Comparison of ENCODE assay signal across 1 cellular context in the genomic region with DNA sequence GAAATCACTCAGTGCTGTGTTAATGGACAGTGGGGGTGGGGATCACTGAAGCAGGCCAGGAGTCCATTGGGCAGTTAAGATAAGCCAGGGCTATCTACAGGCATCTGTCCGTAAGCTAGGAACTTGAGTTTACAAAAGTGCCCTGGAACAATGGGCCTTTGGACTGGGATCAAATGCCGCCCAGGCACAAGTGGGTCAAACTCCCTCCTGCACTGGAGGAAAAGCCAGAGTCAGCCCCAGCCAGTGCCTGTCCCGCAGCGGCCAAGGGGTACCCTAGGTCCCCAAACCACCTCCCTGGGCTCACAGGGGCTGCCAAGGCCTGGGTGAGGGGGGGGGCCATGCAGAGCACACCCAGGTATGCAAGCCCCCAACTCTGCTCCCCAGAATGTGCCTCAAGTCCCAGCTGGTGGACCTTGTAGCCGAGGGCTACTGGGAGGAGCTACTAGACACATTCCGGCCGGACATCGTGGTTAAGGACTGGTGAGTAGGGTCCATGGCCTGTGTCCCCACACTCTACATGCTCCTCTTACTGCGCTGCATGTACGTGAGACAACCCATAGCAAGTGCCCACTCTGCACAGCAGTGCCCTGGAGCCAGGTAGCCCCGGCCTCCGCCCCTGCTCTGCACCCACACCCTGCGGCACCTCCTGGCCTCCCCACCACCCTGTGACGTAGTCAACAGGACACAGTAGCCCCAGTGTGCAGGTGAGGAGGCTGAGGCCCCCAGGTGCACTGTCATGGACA.
TF ChIP-seq lines count a peak whose summit lies in the region.

No MANE protein-coding gene starts in this region.

TF ChIP-seq in HepG2, 621 proteins besides CTCF, POLR2A, EP300 and RAD21 (continued from another document and continues in another):
- TF ChIP-seq MLXIP (CRISPR knock-in tag; IDR thresholded peaks at IDR 0.05; ENCODE audit: borderline replicate concordance) (no peak), RXRB (CRISPR knock-in tag; IDR thresholded peaks at IDR 0.05; ENCODE audit: borderline replicate concordance) (peak; percentile 59; the same call in 1 of the 2 replicates), MTF1 (CRISPR knock-in tag; IDR thresholded peaks at IDR 0.05) (no peak), SMAD3 (CRISPR knock-in tag; IDR thresholded peaks at IDR 0.05) (no peak), PITX1 (CRISPR knock-in tag; IDR thresholded peaks at IDR 0.05) (peak; percentile 90), ZSCAN30 (CRISPR knock-in tag; IDR thresholded peaks at IDR 0.05) (no peak), KLF6 (CRISPR knock-in tag; IDR thresholded peaks at IDR 0.05) (no peak), ZNF646 (CRISPR knock-in tag; IDR thresholded peaks at IDR 0.05) (no peak), PHF20 (CRISPR knock-in tag; IDR thresholded peaks at IDR 0.05) (no peak), ZNF563 (CRISPR knock-in tag; IDR thresholded peaks at IDR 0.05) (peak; percentile 22; the same call in 1 of the 2 replicates), HHEX (CRISPR knock-in tag; IDR thresholded peaks at IDR 0.05) (no peak; the same call in 1 of the 2 replicates), SMYD3 (CRISPR knock-in tag; IDR thresholded peaks at IDR 0.05) (0 out of 2 replicates have a peak, but pooled peaks have one; percentile 50), TBX3 (IDR thresholded peaks at IDR 0.05; ENCODE audit: borderline replicate concordance) (no peak), ZBTB8A (CRISPR knock-in tag; IDR thresholded peaks at IDR 0.05; ENCODE audit: borderline replicate concordance, low read depth) (no peak), KDM5B (CRISPR knock-in tag; IDR thresholded peaks at IDR 0.05; ENCODE audit: borderline replicate concordance) (peak; percentile 78), ZNF773 (CRISPR knock-in tag; IDR thresholded peaks at IDR 0.05; ENCODE audit: borderline replicate concordance) (no peak), SOX13 (IDR thresholded peaks at IDR 0.05) (peak; percentile 65; the same call in 1 of the 2 replicates), SOX13 (CRISPR knock-in tag; conservative IDR thresholded peaks at IDR 0.05 in 1 of 2, IDR thresholded peaks at IDR 0.05 in 1 of 2) (peak in 1 of 2 experiments; percentile 88; a peak in 2 of 4 replicates), KAT7 (CRISPR knock-in tag; IDR thresholded peaks at IDR 0.05; ENCODE audit: borderline replicate concordance) (no peak), HOXA5 (CRISPR knock-in tag; IDR thresholded peaks at IDR 0.05) (0 out of 2 replicates have a peak, but pooled peaks have one; percentile 26), MED13 (CRISPR knock-in tag; IDR thresholded peaks at IDR 0.05) (no peak; the same call in 1 of the 2 replicates), FOXC1 (CRISPR knock-in tag; IDR thresholded peaks at IDR 0.05; ENCODE audit: borderline replicate concordance) (0 out of 2 replicates have a peak, but pooled peaks have one; percentile 4), ZNF687 (CRISPR knock-in tag; IDR thresholded peaks at IDR 0.05) (peak; percentile 90), MAZ (IDR thresholded peaks at IDR 0.05; ENCODE audit: borderline replicate concordance, low read depth, low read length) (no peak), MAZ (CRISPR knock-in tag; IDR thresholded peaks at IDR 0.05; ENCODE audit: low read depth) (no peak; the same call in 1 of the 2 replicates), HNF4G (IDR thresholded peaks at IDR 0.05; ENCODE audit: borderline replicate concordance, low read depth, low read length) (peak; percentile 94), HNF4G (CRISPR knock-in tag; IDR thresholded peaks at IDR 0.05; ENCODE audit: borderline replicate concordance, low read depth) (peak; percentile 97), TFAP4 (IDR thresholded peaks at IDR 0.05; ENCODE audit: borderline replicate concordance, low read depth) (peak; percentile 88), HNRNPL (IDR thresholded peaks at IDR 0.05; ENCODE audit: low read depth, low read length) (peak; percentile 73; the same call in 1 of the 2 replicates), NFYB (CRISPR knock-in tag; IDR thresholded peaks at IDR 0.05) (no peak)
- TF ChIP-seq, protein P1, sequence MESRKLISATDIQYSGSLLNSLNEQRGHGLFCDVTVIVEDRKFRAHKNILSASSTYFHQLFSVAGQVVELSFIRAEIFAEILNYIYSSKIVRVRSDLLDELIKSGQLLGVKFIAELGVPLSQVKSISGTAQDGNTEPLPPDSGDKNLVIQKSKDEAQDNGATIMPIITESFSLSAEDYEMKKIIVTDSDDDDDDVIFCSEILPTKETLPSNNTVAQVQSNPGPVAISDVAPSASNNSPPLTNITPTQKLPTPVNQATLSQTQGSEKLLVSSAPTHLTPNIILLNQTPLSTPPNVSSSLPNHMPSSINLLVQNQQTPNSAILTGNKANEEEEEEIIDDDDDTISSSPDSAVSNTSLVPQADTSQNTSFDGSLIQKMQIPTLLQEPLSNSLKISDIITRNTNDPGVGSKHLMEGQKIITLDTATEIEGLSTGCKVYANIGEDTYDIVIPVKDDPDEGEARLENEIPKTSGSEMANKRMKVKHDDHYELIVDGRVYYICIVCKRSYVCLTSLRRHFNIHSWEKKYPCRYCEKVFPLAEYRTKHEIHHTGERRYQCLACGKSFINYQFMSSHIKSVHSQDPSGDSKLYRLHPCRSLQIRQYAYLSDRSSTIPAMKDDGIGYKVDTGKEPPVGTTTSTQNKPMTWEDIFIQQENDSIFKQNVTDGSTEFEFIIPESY (CRISPR knock-in tag; IDR thresholded peaks at IDR 0.05): peak; percentile 7; the same call in 1 of the 2 replicates
- TF ChIP-seq, protein P2, sequence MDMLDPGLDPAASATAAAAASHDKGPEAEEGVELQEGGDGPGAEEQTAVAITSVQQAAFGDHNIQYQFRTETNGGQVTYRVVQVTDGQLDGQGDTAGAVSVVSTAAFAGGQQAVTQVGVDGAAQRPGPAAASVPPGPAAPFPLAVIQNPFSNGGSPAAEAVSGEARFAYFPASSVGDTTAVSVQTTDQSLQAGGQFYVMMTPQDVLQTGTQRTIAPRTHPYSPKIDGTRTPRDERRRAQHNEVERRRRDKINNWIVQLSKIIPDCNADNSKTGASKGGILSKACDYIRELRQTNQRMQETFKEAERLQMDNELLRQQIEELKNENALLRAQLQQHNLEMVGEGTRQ (IDR thresholded peaks at IDR 0.05; ENCODE audit: low read depth, low read length): no peak
- TF ChIP-seq, protein P2 (CRISPR knock-in tag; IDR thresholded peaks at IDR 0.05; ENCODE audit: borderline replicate concordance): no peak
